24 cellular contexts compared by ENCODE assay signal in the genomic region with DNA sequence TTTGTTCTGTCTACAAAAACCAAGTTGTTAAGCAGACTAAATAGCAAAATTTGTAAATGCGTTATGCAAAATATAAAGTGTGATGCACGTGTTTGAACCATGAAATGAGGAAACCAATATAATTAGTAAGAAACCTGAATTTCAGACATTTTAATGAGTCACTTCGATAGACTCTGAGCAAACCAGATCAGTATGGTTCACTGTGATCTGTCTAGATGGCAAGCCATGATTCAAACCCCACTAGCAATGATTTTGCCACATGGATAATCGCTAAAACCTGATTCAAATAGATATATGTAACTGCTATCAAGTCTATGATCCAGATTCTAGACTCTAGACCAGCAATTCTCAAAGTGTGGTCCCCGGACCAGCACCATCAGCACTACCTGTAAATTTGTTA. TPM values are rescaled to one million over a fixed set of nuclear protein-coding genes. Genes with fewer than 3 reads are reported as not detected.
DNase-seq lines count a peak whose midpoint lies in the region; ATAC-seq, FAIRE-seq and TF ChIP-seq lines count a peak whose summit lies in the region.
"Had no signal": no experiment of that assay in that cellular context is flagged by ENCODE, and none has a peak within 500 bp of the region (broad histone marks: within the 10 kb centered on the region; RNA-seq: fewer than 3 reads in every experiment).

No MANE protein-coding gene starts in this region.

- H3K27ac ChIP-seq in K562 (ENCODE audit: extremely low read depth, low read depth, low read length) (no peak overlapping the region), adrenal gland (no peak overlapping the region)
- H3K27ac ChIP-seq: C4-2B, foreskin keratinocyte, pancreas, PC-9, tibial artery had no signal

- H3K9me1 ChIP-seq in K562 (ENCODE audit: control insufficient read depth, insufficient read depth, low read length), result no peaks in the 10 kb centered on the region

- H3K36me3 ChIP-seq in K562 (ENCODE audit: control insufficient read depth, insufficient read depth, low read length), result peaks cover 98% of the 10 kb centered on the region
- peaks cover 0 to 93% of the 10 kb centered on the region in 2 donors for H3K36me3 ChIP-seq in adrenal gland (replicated peaks in 1 of 2)

- H3K4me2 ChIP-seq in K562 (ENCODE audit: insufficient read depth, low read length), result no peak overlapping the region
- H3K4me2 ChIP-seq: PC-9, smooth muscle cell had no signal

- H3K9me3 ChIP-seq in K562 (replicated peaks; ENCODE audit: control insufficient read depth, insufficient read depth, low read depth, low read length) (peaks cover 18% of the 10 kb centered on the region), adrenal gland (replicated peaks in 1 of 3) (no peaks in the 10 kb centered on the region)
- H3K9me3 ChIP-seq: pancreas, tibial artery had no signal

- no peak for DNase-seq in activated naive CD4-positive, alpha-beta T cell treated with anti-CD3 and anti-CD28 coated beads for 36 hours
- no peak for DNase-seq in activated naive CD4-positive, alpha-beta T cell treated with Interleukin-2 at 50 U/mL for 16 hours
- DNase-seq in activated CD4-positive, alpha-beta memory T cell treated with anti-CD3 and anti-CD28 coated beads for 36 hours, result no peak
- DNase-seq in K562 (ENCODE audit: extremely low read depth in 1 of 4, low spot score in 3 of 4) (no peak), GM10266 (ENCODE audit: extremely low spot score) (no peak), NCI-H1105 (lab: John Stamatoyannopoulos, UW) (no peak), adrenal gland (no peak)
- DNase-seq in stimulated activated naive CD8-positive, alpha-beta T cell treated with anti-CD3 and anti-CD28 coated beads, Interleukin-15, amount 100 ng/mL, for 72 hours, result no peak
- DNase-seq: activated CD4-positive, alpha-beta T cell treated with anti-CD3 and anti-CD28 coated beads, Interleukin-2, amount 50 U/mL, for 1 hour; foreskin keratinocyte; left colon; NCI-H1694 treated with DMSO at 0.1 percent for 48 hours; NCI-H2171 treated with DMSO at 0.1 percent for 48 hours; NCI-H524; pancreas; PC-9; SHP77; stimulated activated CD4-positive, alpha-beta T cell treated with anti-CD3 and anti-CD28 coated beads, Interleukin-4, amount 100 ng/mL, for 1 hour; stimulated activated naive CD4-positive, alpha-beta T cell; SW 1271; tibial artery had no signal

- TF ChIP-seq CTCF in K562 (IDR thresholded peaks at IDR 0.05 in 2 of 3, conservative IDR thresholded peaks at IDR 0.05 in 1 of 3; ENCODE audit: insufficient read depth in 2 of 3, low read depth in 1 of 3, low read length in 3 of 3), result no peak
- no peak for TF ChIP-seq CTCF in GM10266 (IDR thresholded peaks at IDR 0.05; ENCODE audit: control insufficient read depth, insufficient read depth, low read depth, missing control alignments)
- no peak for TF ChIP-seq CTCF in adrenal gland (IDR thresholded peaks at IDR 0.05)

- H3K27me3 ChIP-seq in K562 (ENCODE audit: control insufficient read depth in 2 of 2, insufficient read depth in 2 of 2, low read length in 2 of 2) (no peaks in the 10 kb centered on the region), adrenal gland (no peaks in the 10 kb centered on the region)
- H3K27me3 ChIP-seq: foreskin keratinocyte, pancreas, tibial artery had no signal

- TF ChIP-seq POLR2A in K562 (conservative IDR thresholded peaks at IDR 0.05) (no peak), adrenal gland (IDR thresholded peaks at IDR 0.05) (no peak)

- H3K36me3 Mint-ChIP-seq in activated naive CD4-positive, alpha-beta T cell treated with anti-CD3 and anti-CD28 coated beads for 36 hours (ENCODE audit: low read depth), result peaks cover 91% of the 10 kb centered on the region
- H3K36me3 Mint-ChIP-seq in activated CD4-positive, alpha-beta memory T cell treated with anti-CD3 and anti-CD28 coated beads for 36 hours, result peaks cover 91% of the 10 kb centered on the region

- H3K27me3 Mint-ChIP-seq in activated naive CD4-positive, alpha-beta T cell treated with anti-CD3 and anti-CD28 coated beads for 36 hours (ENCODE audit: low read depth), result no peaks in the 10 kb centered on the region
- H3K27me3 Mint-ChIP-seq in activated CD4-positive, alpha-beta memory T cell treated with anti-CD3 and anti-CD28 coated beads for 36 hours, result no peaks in the 10 kb centered on the region
- no peaks in the 10 kb centered on the region for H3K27me3 Mint-ChIP-seq in stimulated activated naive CD8-positive, alpha-beta T cell treated with anti-CD3 and anti-CD28 coated beads, Interleukin-15, amount 100 ng/mL, for 72 hours

- peaks cover 11% of the 10 kb centered on the region; the same call in 1 of the 3 replicates for H3K79me2 ChIP-seq in K562 (ENCODE audit: control insufficient read depth, insufficient read depth, low read length)

- ATAC-seq in K562, result no peak
- ATAC-seq in stimulated activated naive CD8-positive, alpha-beta T cell treated with anti-CD3 and anti-CD28 coated beads, Interleukin-15, amount 100 ng/mL, for 72 hours, result peak; percentile 37
- ATAC-seq: esophagus mucosa, foreskin keratinocyte, left colon, pancreas had no signal

- H2AFZ ChIP-seq in K562 (ENCODE audit: low read depth, low read length), result no peak overlapping the region
- H2AFZ ChIP-seq: PC-9 had no signal

- H3K4me3 ChIP-seq in K562 (no peak overlapping the region), adrenal gland (no peak overlapping the region)
- H3K4me3 ChIP-seq: pancreas, PC-9, smooth muscle cell, tibial artery had no signal

- FAIRE-seq in K562 (lab: Jason Lieb, UNC), result no peak
- FAIRE-seq: pancreas had no signal

- no peak overlapping the region for H3K9ac ChIP-seq in K562 (ENCODE audit: insufficient read depth in 1 of 2, low read depth in 2 of 2, low read length in 2 of 2)

- no peak for TF ChIP-seq EP300 in K562 (IDR thresholded peaks at IDR 0.05; ENCODE audit: low read length)

- no peak overlapping the region for H3K4me3 Mint-ChIP-seq in activated naive CD4-positive, alpha-beta T cell treated with anti-CD3 and anti-CD28 coated beads for 36 hours
- no peak overlapping the region for H3K4me3 Mint-ChIP-seq in activated CD4-positive, alpha-beta memory T cell treated with anti-CD3 and anti-CD28 coated beads for 36 hours
- H3K4me3 Mint-ChIP-seq in stimulated activated naive CD8-positive, alpha-beta T cell treated with anti-CD3 and anti-CD28 coated beads, Interleukin-15, amount 100 ng/mL, for 72 hours, result no peak overlapping the region

- POLR2A ChIA-PET in activated CD4-positive, alpha-beta memory T cell treated with anti-CD3 and anti-CD28 coated beads for 36 hours (lab: Charles Lee), result interaction anchor here (0.7 to 1.3 kb wide), 4 partner anchors 9 to 49 kb away, joined by 3 to 4 read pairs (median 4); a partner anchor contains a TSS
- POLR2A ChIA-PET in K562 (lab: Yijun Ruan, JAX), result interaction anchor here (0.8 kb wide), 1 partner anchor 32 kb away, joined by 3 read pairs; no protein-coding TSS in a partner anchor

- peaks cover 4% of the 10 kb centered on the region; the same call in 1 of the 2 replicates for H4K20me1 ChIP-seq in K562 (replicated peaks; ENCODE audit: control insufficient read depth, insufficient read depth, low read length)

- CTCF ChIA-PET in activated naive CD4-positive, alpha-beta T cell treated with anti-CD3 and anti-CD28 coated beads for 36 hours (lab: Charles Lee), result interaction anchor here (1.5 kb wide), 1 partner anchor 10 kb away, joined by 10 read pairs; no protein-coding TSS in a partner anchor
- CTCF ChIA-PET in activated CD4-positive, alpha-beta memory T cell treated with anti-CD3 and anti-CD28 coated beads for 36 hours (lab: Charles Lee), result interaction anchor here (0.9 to 5.2 kb wide), 3 partner anchors 9 to 42 kb away, joined by 3 to 38 read pairs (median 4); no protein-coding TSS in a partner anchor
- CTCF ChIA-PET in K562 (lab: Yijun Ruan, JAX; ENCODE audit: low intra/inter-chr PET ratio), result no interaction called here

- BruUV-seq in K562 (replicated peaks; lab: Mats Ljungman, UMichigan), result no TSS peak

- peak overlapping the region; percentile 89 for H3K27ac Mint-ChIP-seq in activated naive CD4-positive, alpha-beta T cell treated with anti-CD3 and anti-CD28 coated beads for 36 hours
- peak overlapping the region; percentile 79 for H3K27ac Mint-ChIP-seq in activated CD4-positive, alpha-beta memory T cell treated with anti-CD3 and anti-CD28 coated beads for 36 hours
- no peak overlapping the region for H3K27ac Mint-ChIP-seq in stimulated activated naive CD8-positive, alpha-beta T cell treated with anti-CD3 and anti-CD28 coated beads, Interleukin-15, amount 100 ng/mL, for 72 hours

- H3K9me3 Mint-ChIP-seq in activated naive CD4-positive, alpha-beta T cell treated with anti-CD3 and anti-CD28 coated beads for 36 hours, result peaks cover 16% of the 10 kb centered on the region
- peaks cover 18% of the 10 kb centered on the region for H3K9me3 Mint-ChIP-seq in activated CD4-positive, alpha-beta memory T cell treated with anti-CD3 and anti-CD28 coated beads for 36 hours
- H3K9me3 Mint-ChIP-seq in stimulated activated naive CD8-positive, alpha-beta T cell treated with anti-CD3 and anti-CD28 coated beads, Interleukin-15, amount 100 ng/mL, for 72 hours, result peaks cover 14 to 16% of the 10 kb centered on the region in 2 donors

- in situ Hi-C loops in K562 (cut with MboI), result no loop called here

- H3K4me1 ChIP-seq in K562 (replicated peaks in 1 of 2; ENCODE audit: control insufficient read depth in 2 of 2, insufficient read depth in 2 of 2, low read length in 2 of 2) (no peaks in the 10 kb centered on the region; a peak in 1 of 5 replicates), adrenal gland (replicated peaks in 1 of 2) (no peaks in the 10 kb centered on the region)
- H3K4me1 ChIP-seq: foreskin keratinocyte, pancreas, tibial artery had no signal

- intact Hi-C loops in activated naive CD4-positive, alpha-beta T cell treated with anti-CD3 and anti-CD28 coated beads for 36 hours (cut with micrococcal nuclease), result loop anchor here (1.0 kb wide), 1 partner anchor 20 kb away; no protein-coding TSS in a partner anchor
- intact Hi-C loops in activated CD4-positive, alpha-beta memory T cell treated with anti-CD3 and anti-CD28 coated beads for 36 hours (cut with micrococcal nuclease), result loop anchor here (1.0 kb wide), 2 partner anchors 11 to 16 kb away; no protein-coding TSS in a partner anchor
- intact Hi-C loops in K562 (cut with micrococcal nuclease), result no loop called here
- intact Hi-C loops in adrenal gland (cut with DNase I), result no loop called here

- WGBS in K562 (ENCODE audit: insufficient coverage, low coverage, missing lambda C conversion rate), result 82% methylated on average over 5 of the region's 5 CpGs
- 87 to 96% (median 90%) methylated on average over 5 of the region's 5 CpGs for WGBS in adrenal gland, 4 donors

- H3K4me1 Mint-ChIP-seq in activated naive CD4-positive, alpha-beta T cell treated with anti-CD3 and anti-CD28 coated beads for 36 hours (ENCODE audit: low read depth), result peaks cover 93% of the 10 kb centered on the region
- H3K4me1 Mint-ChIP-seq in activated CD4-positive, alpha-beta memory T cell treated with anti-CD3 and anti-CD28 coated beads for 36 hours (ENCODE audit: low read depth), result peaks cover 86% of the 10 kb centered on the region
- H3K4me1 Mint-ChIP-seq in stimulated activated naive CD8-positive, alpha-beta T cell treated with anti-CD3 and anti-CD28 coated beads, Interleukin-15, amount 100 ng/mL, for 72 hours, result peaks cover 90% of the 10 kb centered on the region

- no peak for TF ChIP-seq RAD21 in K562 (CRISPR knock-in tag; conservative IDR thresholded peaks at IDR 0.05 in 1 of 2, IDR thresholded peaks at IDR 0.05 in 1 of 2)

RNA-seq across cellular contexts. Expression of a gene that starts 24.8 kb away (rescaled TPM):
- 100 to 1,000 TPM; 131 to 134 TPM for total RNA-seq in activated naive CD4-positive, alpha-beta T cell treated with anti-CD3 and anti-CD28 coated beads for 36 hours
- total RNA-seq in activated CD4-positive, alpha-beta memory T cell treated with anti-CD3 and anti-CD28 coated beads for 36 hours, result 10 to 100 TPM; 99.3 to 99.6 TPM
- 53.8 and 57.1 TPM in 2 replicates for total RNA-seq in K562 (2011; cell fraction: chromatin; rRNA removed; ENCODE audit: low replicate concordance)
- 29.0 and 32.2 TPM in 2 replicates for total RNA-seq in K562 (2011; cell fraction: nucleolus; rRNA removed)
- total RNA-seq in K562 (2011; cell fraction: nucleoplasm; rRNA removed), result 34.5 and 41.2 TPM in 2 replicates
- total RNA-seq in K562 (2014; rRNA removed) (23.9 and 26.4 TPM in 2 replicates), K562 (2014; rRNA removed; fragmentation: Illumina TruSeq; extraction: Trizol) (34.0 TPM in 2 replicates), K562 (2015; rRNA removed; fragmentation: Illumina TruSeq; extraction: Trizol) (38.9 and 40.5 TPM in 2 replicates), K562 (2021) (33.0 and 33.8 TPM in 2 replicates), adrenal gland (10 to 100 TPM; 28.8 to 50.8 (median 38.6) TPM)
- polyA plus RNA-seq in K562 (2011; rRNA removed) (16.9 and 22.4 TPM in 2 replicates), K562 (2014; fragmentation: Illumina TruSeq; extraction: Trizol) (22.8 and 30.9 TPM in 2 replicates), K562 (2014; fragmentation: Nextera tagmentation; extraction: Ambion mirVana) (10 to 100 TPM; 11.9 to 13.4 TPM), K562 (2014; rRNA removed) (18.0 and 18.7 TPM in 2 replicates), adrenal gland (10 to 100 TPM in 1 of 3 donors, 1 to 10 TPM in 2; 7.7 to 33.6 (median 9.9) TPM)
- 13.3 and 18.4 TPM in 2 replicates for polyA plus RNA-seq in K562 (2011; cell fraction: cytosol; rRNA removed)
- polyA plus RNA-seq in K562 (2011; cell fraction: nucleus; rRNA removed), result 12.9 and 17.7 TPM in 2 replicates
- 20.5 and 21.0 TPM in 2 replicates for polyA plus RNA-seq in K562 (2012)
- polyA minus RNA-seq in K562 (2011; rRNA and poly(A)+ RNA removed), result 29.5 and 40.3 TPM in 2 replicates
- polyA minus RNA-seq in K562 (2011; cell fraction: cytosol; rRNA and poly(A)+ RNA removed), result 24.2 and 28.1 TPM in 2 replicates
- 17.8 and 38.4 TPM in 2 replicates for polyA minus RNA-seq in K562 (2011; cell fraction: nucleus; rRNA and poly(A)+ RNA removed)

RNA-seq across cellular contexts. Expression of a gene that starts 48.9 kb away (rescaled TPM):
- 1 to 10 TPM; 4.5 to 5.1 TPM for total RNA-seq in activated naive CD4-positive, alpha-beta T cell treated with anti-CD3 and anti-CD28 coated beads for 36 hours
- total RNA-seq in activated CD4-positive, alpha-beta memory T cell treated with anti-CD3 and anti-CD28 coated beads for 36 hours, result 10 to 100 TPM; 11.8 to 14.7 TPM
- not detected in 2 replicates for total RNA-seq in K562 (2011; cell fraction: chromatin; rRNA removed; ENCODE audit: low replicate concordance)
- total RNA-seq in K562 (2011; cell fraction: nucleolus; rRNA removed), result not detected in 2 replicates
- not detected in 2 replicates for total RNA-seq in K562 (2011; cell fraction: nucleoplasm; rRNA removed)
- not detected in 2 replicates for total RNA-seq in K562 (2014; rRNA removed)
- not detected in 2 replicates for total RNA-seq in K562 (2014; rRNA removed; fragmentation: Illumina TruSeq; extraction: Trizol)
- total RNA-seq in K562 (2015; rRNA removed; fragmentation: Illumina TruSeq; extraction: Trizol), result not detected in 2 replicates
- not detected in 2 replicates for total RNA-seq in K562 (2021)
- not detected in 2 replicates for polyA plus RNA-seq in K562 (2011; rRNA removed)
- not detected in 2 replicates for polyA plus RNA-seq in K562 (2011; cell fraction: cytosol; rRNA removed)
- polyA plus RNA-seq in K562 (2011; cell fraction: nucleus; rRNA removed), result not detected in 2 replicates
- not detected in 2 replicates for polyA plus RNA-seq in K562 (2012)
- not detected in 2 replicates for polyA plus RNA-seq in K562 (2014; fragmentation: Illumina TruSeq; extraction: Trizol)
- not detected for polyA plus RNA-seq in K562 (2014; fragmentation: Nextera tagmentation; extraction: Ambion mirVana)
- not detected in 2 replicates for polyA plus RNA-seq in K562 (2014; rRNA removed)
- not detected in 2 replicates for polyA minus RNA-seq in K562 (2011; rRNA and poly(A)+ RNA removed)
- not detected in 2 replicates for polyA minus RNA-seq in K562 (2011; cell fraction: cytosol; rRNA and poly(A)+ RNA removed)
- not detected in 2 replicates for polyA minus RNA-seq in K562 (2011; cell fraction: nucleus; rRNA and poly(A)+ RNA removed)
- total RNA-seq in adrenal gland, result 10 to 100 TPM in 7 of 8 donors, 1 to 10 TPM in 1; 7.4 to 27.2 (median 17.0) TPM
- 1 to 10 TPM in 2 of 3 donors, under 1 TPM in 1; 0.30 to 3.4 (median 1.3) TPM for polyA plus RNA-seq in adrenal gland

Comparison
In these comparisons a context has a peak if more than half of its experiments do, and no peak if none do; other contexts are left out.
1. H3K27ac Mint-ChIP-seq: peak in activated naive CD4-positive, alpha-beta T cell treated with anti-CD3 and anti-CD28 coated beads for 36 hours (single experiment) and activated CD4-positive, alpha-beta memory T cell treated with anti-CD3 and anti-CD28 coated beads for 36 hours (single experiment); none in stimulated activated naive CD8-positive, alpha-beta T cell treated with anti-CD3 and anti-CD28 coated beads, Interleukin-15, amount 100 ng/mL, for 72 hours (0 of 2).
2. RNA of a gene that starts 48.9 kb away (total RNA-seq): 7.4 to 27.2 TPM in adrenal gland, 11.8 to 14.7 TPM in activated CD4-positive, alpha-beta memory T cell treated with anti-CD3 and anti-CD28 coated beads for 36 hours and 4.5 to 5.1 TPM in activated naive CD4-positive, alpha-beta T cell treated with anti-CD3 and anti-CD28 coated beads for 36 hours; not detected in K562; every median in the first group is over 4 times any median in the second.
3. intact Hi-C loops: an anchor here in activated naive CD4-positive, alpha-beta T cell treated with anti-CD3 and anti-CD28 coated beads for 36 hours (1.0 kb wide) and activated CD4-positive, alpha-beta memory T cell treated with anti-CD3 and anti-CD28 coated beads for 36 hours (1.0 kb wide); none called in K562 and adrenal gland.